In genomic region chr6:57362340-57362739, GRCh38 we compare ENCODE assay signal across 7 cellular contexts. TPM values are rescaled to one million over a fixed set of nuclear protein-coding genes. Genes with fewer than 3 reads are reported as not detected.
DNase-seq lines count a peak whose midpoint lies in the region; TF ChIP-seq lines count a peak whose summit lies in the region.
"Not testable (repeated sequence)": the region's sequence is repeated elsewhere in the genome, so short reads cannot be mapped to it uniquely, and the experiment has no call there.

No MANE protein-coding gene starts in this region.

- peak overlapping the region; percentile 33 for H3K4me2 ChIP-seq in GM23248 (ENCODE audit: unreplicated experiment)
- H3K4me2 ChIP-seq in fibroblast of lung (ENCODE audit: extremely low read depth, insufficient read depth, low read length), result not testable (repeated sequence)

- peaks cover 73% of the 10 kb centered on the region for H3K79me2 ChIP-seq in GM23248 (ENCODE audit: insufficient read depth)
- H3K79me2 ChIP-seq in fibroblast of lung (ENCODE audit: control insufficient read depth, insufficient read depth, low read length), result not testable (repeated sequence)

- TF ChIP-seq CTCF in BJ (IDR thresholded peaks at IDR 0.05; ENCODE audit: insufficient read depth, low read depth, low read length); brain microvascular endothelial cell (IDR thresholded peaks at IDR 0.05; ENCODE audit: low read depth, low read length, missing control alignments); fibroblast of lung (conservative IDR thresholded peaks at IDR 0.05 in 1 of 2, IDR thresholded peaks at IDR 0.05 in 1 of 2; ENCODE audit: low read depth in 1 of 2, low read length in 2 of 2); fibroblast of villous mesenchyme (IDR thresholded peaks at IDR 0.05; ENCODE audit: insufficient read depth, low read depth, low read length): not testable (repeated sequence)

- peaks cover 22% of the 10 kb centered on the region for H3K4me1 ChIP-seq in GM23248 (ENCODE audit: insufficient read depth)
- not testable (repeated sequence) for H3K4me1 ChIP-seq in adipocyte (ENCODE audit: control insufficient read depth, insufficient read depth, low read length); fibroblast of lung (ENCODE audit: control insufficient read depth, extremely low read depth, insufficient read depth, low read length)

- H3K4me3 ChIP-seq in BJ (ENCODE audit: low read depth, low read length); GM23248; adipocyte (ENCODE audit: low read length); brain microvascular endothelial cell (ENCODE audit: low read depth, low read length); fibroblast of lung (replicated peaks in 1 of 4; ENCODE audit: control extremely low read depth in 1 of 4, insufficient read depth in 1 of 4, low read depth in 3 of 4, low read length in 4 of 4); fibroblast of villous mesenchyme (ENCODE audit: low read depth, low read length): not testable (repeated sequence)

- CTCF ChIA-PET in BJ (lab: Yijun Ruan, JAX), result not testable (repeated sequence)

- H3F3A ChIP-seq in GM23248 (ENCODE audit: insufficient read depth), result not testable (repeated sequence)

- POLR2A ChIA-PET in BJ (lab: Charles Lee), result not testable (repeated sequence)

- H4K20me1 ChIP-seq in GM23248 (ENCODE audit: insufficient read depth); fibroblast of lung (ENCODE audit: control insufficient read depth, extremely low read depth, insufficient read depth, low read length): not testable (repeated sequence)

- not testable (repeated sequence) for H3K9ac ChIP-seq in GM23248; adipocyte (ENCODE audit: low read length); fibroblast of lung (ENCODE audit: insufficient read depth, low read length)

- not testable (repeated sequence) for H3K27me3 ChIP-seq in BJ (ENCODE audit: control insufficient read depth, insufficient read depth, low read length); GM23248 (replicated peaks; ENCODE audit: insufficient read depth); adipocyte (replicated peaks; ENCODE audit: control insufficient read depth, insufficient read depth, low read length); brain microvascular endothelial cell (replicated peaks); fibroblast of lung (ENCODE audit: control insufficient read depth, insufficient read depth, low read length)

- not testable (repeated sequence) for H3K9me3 ChIP-seq in GM23248 (ENCODE audit: low read depth); adipocyte (ENCODE audit: control insufficient read depth, low read length); fibroblast of lung (ENCODE audit: control insufficient read depth, insufficient read depth, low read depth, low read length)

- H2AFZ ChIP-seq in GM23248; fibroblast of lung (ENCODE audit: low read length): not testable (repeated sequence)

- not testable (repeated sequence) for H3K27ac ChIP-seq in GM23248; brain microvascular endothelial cell; fibroblast of lung (ENCODE audit: insufficient read depth, low read length)

- H3K9me2 ChIP-seq in GM23248 (ENCODE audit: insufficient read depth), result not testable (repeated sequence)

- peak; percentile 4 for DNase-seq in BJ (ENCODE audit: low read depth)
- peak; percentile 57 for DNase-seq in GM23248
- peak; percentile 2 for DNase-seq in NCI-H226
- DNase-seq in adipocyte (ENCODE audit: low read depth), result peak; percentile 53
- peak; percentile 34 for DNase-seq in brain microvascular endothelial cell
- peak; percentile 27 to 68 for DNase-seq in fibroblast of lung (ENCODE audit: low read depth in 2 of 2)
- peak; percentile 47 for DNase-seq in fibroblast of villous mesenchyme (ENCODE audit: low read depth)

- in situ Hi-C loops in GM23248 (cut with MboI); brain microvascular endothelial cell (cut with HindIII; ENCODE audit: low pct_ligation_motif_present, low sequenced_read_pairs): not testable (repeated sequence)

- WGBS in GM23248 (ENCODE audit: low coverage in 1 of 2, low lambda C conversion rate in 2 of 2, missing lambda C conversion rate in 2 of 2), 2 experiments, result 64 to 83% methylated on average over 2 of the region's 2 CpGs

- H3K36me3 ChIP-seq in BJ (ENCODE audit: control insufficient read depth, insufficient read depth, low read length); GM23248 (ENCODE audit: low read depth); adipocyte (ENCODE audit: control insufficient read depth, insufficient read depth, low read length, severe bottlenecking); brain microvascular endothelial cell (replicated peaks); fibroblast of lung (ENCODE audit: control insufficient read depth, insufficient read depth, low read length): not testable (repeated sequence)

RNA-seq across cellular contexts. Expression of gene PRIM2, which starts 44.9 kb away (rescaled TPM):
- polyA plus RNA-seq in BJ (2011; rRNA removed) (12.5 and 25.7 TPM in 2 replicates), GM23248 (2016; fragmentation: Nextera tagmentation; extraction: Ambion mirVana) (27.9 and 30.6 TPM in 2 replicates), fibroblast of lung (28.0 and 51.5 TPM in 2 replicates)
- polyA minus RNA-seq in BJ (2011; rRNA and poly(A)+ RNA removed), result 23.9 and 24.2 TPM in 2 replicates
- total RNA-seq in GM23248 (2014; rRNA removed; shearing (Covaris generic)), result 51.2 and 61.3 TPM in 2 replicates
- total RNA-seq in fibroblast of lung (35.2 and 59.9 TPM in 2 replicates), fibroblast of villous mesenchyme (33.8 and 51.0 TPM in 2 replicates)
- polyA plus RNA-seq in fibroblast of lung (2012), result 16.3 and 36.7 TPM in 2 replicates
- 4.2 and 30.7 TPM in 2 replicates for polyA minus RNA-seq in fibroblast of lung (ENCODE audit: low replicate concordance)

Comparison
In these comparisons a context has a peak if more than half of its experiments do, and no peak if none do; other contexts are left out.
1. DNase-seq: peak in every context shown above with its lines; median percentile 57 in GM23248; 53 in adipocyte; 48 in fibroblast of lung; 47 in fibroblast of villous mesenchyme; 34 in brain microvascular endothelial cell; 4 in BJ; 2 in NCI-H226.